8 cellular contexts compared by ENCODE assay signal in genomic region chr7:106568680-106569499, GRCh38.
DNase-seq lines count a peak whose midpoint lies in the region; ATAC-seq, FAIRE-seq and TF ChIP-seq lines count a peak whose summit lies in the region.

No MANE protein-coding gene starts in this region.

- H4K20me1 ChIP-seq in HepG2 (ENCODE audit: insufficient read depth, low read length): no peaks in the 10 kb centered on the region

- intact Hi-C loops in HepG2 (cut with micrococcal nuclease; ENCODE audit: unreplicated experiment) (no loop called here), transverse colon (cut with DNase I; ENCODE audit: low total_unique reads) (no loop called here)

- no peak overlapping the region for H2AFZ ChIP-seq in HepG2 (ENCODE audit: low read length)

- no peak for TF ChIP-seq POLR2A in HepG2 (IDR thresholded peaks at IDR 0.05; ENCODE audit: insufficient read depth in 1 of 2, low read depth in 2 of 2, low read length in 2 of 2)
- TF ChIP-seq POLR2A in transverse colon (IDR thresholded peaks at IDR 0.05): no peak

- no peak overlapping the region for H3K9ac ChIP-seq in HepG2 (ENCODE audit: insufficient read depth, low read depth, low read length)

- no peak overlapping the region for H3K4me2 ChIP-seq in HepG2 (ENCODE audit: low read depth, low read length)

- TF ChIP-seq RAD21 in HepG2 (CRISPR knock-in tag; IDR thresholded peaks at IDR 0.05): no peak

- ATAC-seq in HepG2: no peak
- no peak for ATAC-seq in HG03175 (IDR thresholded peaks at IDR 0.05; ENCODE audit: unreplicated experiment)
- ATAC-seq in HG03135 (IDR thresholded peaks at IDR 0.05; ENCODE audit: unreplicated experiment): no peak

- H3K27me3 ChIP-seq in WERI-Rb-1 (ENCODE audit: insufficient read depth, low read depth, severe bottlenecking) (no peaks in the 10 kb centered on the region), HepG2 (ENCODE audit: control insufficient read depth in 1 of 2, insufficient read depth in 2 of 2, low read length in 2 of 2) (0 out of 5 replicates have a peak, but pooled peaks cover 0 to 4% of the 10 kb centered on the region in 2 experiments), transverse colon (no peaks in the 10 kb centered on the region)

- TF ChIP-seq CTCF in WERI-Rb-1 (IDR thresholded peaks at IDR 0.05; ENCODE audit: low read depth, low read length): no peak
- TF ChIP-seq CTCF in HepG2 (CRISPR knock-in tag; IDR thresholded peaks at IDR 0.05): no peak
- TF ChIP-seq CTCF in GM10248 (IDR thresholded peaks at IDR 0.05; ENCODE audit: control extremely low read depth, extremely low read depth, low read depth, missing control alignments): no peak
- TF ChIP-seq CTCF in transverse colon (IDR thresholded peaks at IDR 0.05): no peak

- FAIRE-seq in HepG2 (lab: Jason Lieb, UNC): no peak

- H3K4me1 ChIP-seq in HepG2 (ENCODE audit: insufficient read depth, low read length) (no peaks in the 10 kb centered on the region), transverse colon (peaks cover 0 to 4% (median 0%) of the 10 kb centered on the region in 4 donors)

- DNase-seq in EH (ENCODE audit: low read depth) (peak; percentile 93), NCI-H1436 (lab: John Stamatoyannopoulos, UW) (peak; percentile 59), WERI-Rb-1 (peak; percentile 18), HepG2 (ENCODE audit: low spot score) (no peak), GM10248 (ENCODE audit: extremely low spot score) (no peak), transverse colon (no peak)

- TF ChIP-seq EP300 in HepG2 (IDR thresholded peaks at IDR 0.05; ENCODE audit: low read depth in 2 of 2, low read length in 2 of 2): no peak
- TF ChIP-seq EP300 in HepG2 (CRISPR knock-in tag; IDR thresholded peaks at IDR 0.05; ENCODE audit: borderline replicate concordance): no peak
- no peak for TF ChIP-seq EP300 in transverse colon (IDR thresholded peaks at IDR 0.05; ENCODE audit: low read depth)

- in situ Hi-C loops in HepG2 (cut with HindIII; ENCODE audit: extremely low pct_ligation_motif_present, low pct_unique_long_range_greater_than_20kb) (no loop called here), transverse colon (cut with MboI; ENCODE audit: low pct_ligation_motif_present in 1 of 4, low pct_unique_long_range_greater_than_20kb in 1 of 4, low sequenced_read_pairs in 3 of 4) (no loop called here)

- no TSS peak for BruUV-seq in HepG2 (replicated peaks; lab: Mats Ljungman, UMichigan)

- POLR2A ChIA-PET in HepG2 (lab: Yijun Ruan, JAX): no interaction called here
- POLR2A ChIA-PET in GM10248 (lab: Yijun Ruan, JAX): no interaction called here

- no peaks in the 10 kb centered on the region for H3K79me2 ChIP-seq in HepG2 (ENCODE audit: insufficient read depth, low read length)

- CTCF ChIA-PET in HepG2 (lab: Yijun Ruan, JAX; ENCODE audit: low intra/inter-chr PET ratio, low total read pairs): no interaction called here
- CTCF ChIA-PET in GM10248 (lab: Yijun Ruan, JAX): interaction anchor here (0.9 kb wide), 1 partner anchor 168 kb away, joined by 3 read pairs; no protein-coding TSS in a partner anchor

- no peak overlapping the region for H3K4me3 ChIP-seq in WERI-Rb-1 (ENCODE audit: low read depth, low read length)
- no peak overlapping the region for H3K4me3 ChIP-seq in HepG2 (replicated peaks in 1 of 3; ENCODE audit: insufficient read depth in 1 of 3, low read depth in 2 of 3, low read length in 3 of 3)
- no peak overlapping the region for H3K4me3 ChIP-seq in transverse colon

- H3K36me3 ChIP-seq in WERI-Rb-1 (no peaks in the 10 kb centered on the region), HepG2 (replicated peaks in 1 of 2; ENCODE audit: control insufficient read depth in 1 of 2, insufficient read depth in 2 of 2, low read length in 2 of 2) (no peaks in the 10 kb centered on the region), transverse colon (no peaks in the 10 kb centered on the region)

- no peaks in the 10 kb centered on the region for H3K9me3 ChIP-seq in WERI-Rb-1 (ENCODE audit: severe bottlenecking)
- no peaks in the 10 kb centered on the region for H3K9me3 ChIP-seq in HepG2 (ENCODE audit: low read length)
- no peaks in the 10 kb centered on the region for H3K9me3 ChIP-seq in transverse colon

- H3K27ac ChIP-seq in WERI-Rb-1: peak overlapping the region; percentile 50
- no peak overlapping the region for H3K27ac ChIP-seq in HepG2 (ENCODE audit: extremely low read length, insufficient read depth, low read length)
- no peak overlapping the region for H3K27ac ChIP-seq in transverse colon

- WGBS in HepG2 (ENCODE audit: low lambda C conversion rate): 26% methylated on average over 3 of the region's 4 CpGs
- 55 to 61% methylated on average over 2 to 4 of the region's 4 CpGs for WGBS in transverse colon (ENCODE audit: low coverage in 1 of 2), 2 donors

TF ChIP-seq in HepG2, 621 proteins besides CTCF, POLR2A, EP300 and RAD21:
- TF ChIP-seq GFI1 (CRISPR knock-in tag; IDR thresholded peaks at IDR 0.05; ENCODE audit: borderline replicate concordance) (no peak), ZNF691 (CRISPR knock-in tag; IDR thresholded peaks at IDR 0.05; ENCODE audit: borderline replicate concordance, low read depth) (no peak), ARID4A (CRISPR knock-in tag; IDR thresholded peaks at IDR 0.05; ENCODE audit: borderline replicate concordance) (no peak), CEBPB (IDR thresholded peaks at IDR 0.05; ENCODE audit: borderline replicate concordance, low read depth, low read length) (peak; percentile 84), ATF4 (CRISPR knock-in tag; IDR thresholded peaks at IDR 0.05) (peak in 1 of 2 experiments; percentile 98; a peak in 2 of 4 replicates), CEBPG (CRISPR knock-in tag; IDR thresholded peaks at IDR 0.05) (peak; percentile 69)

Comparison
In these comparisons a context has a peak if more than half of its experiments do, and no peak if none do; other contexts are left out.
1. DNase-seq: peak in EH (single experiment), NCI-H1436 (single experiment) and WERI-Rb-1 (single experiment); none in HepG2 (single experiment), GM10248 (single experiment) and transverse colon (single experiment).